Comparison of ENCODE assay signal across 24 cellular contexts in genomic region chr3:182094321-182094720, GRCh38.
"Had no signal": no experiment of that assay in that cellular context is flagged by ENCODE, and none has a peak within 500 bp of the region (broad histone marks: within the 10 kb centered on the region; RNA-seq: fewer than 3 reads in every experiment).

No MANE protein-coding gene starts in this region.

- FAIRE-seq: pancreas had no signal

- H3K36me3 ChIP-seq: neutrophil, pancreas, prostate gland, spleen, stomach, thoracic aorta, thyroid gland, tibial nerve, upper lobe of right lung, vagina had no signal

- H3K4me1 ChIP-seq: pancreas, prostate gland, spleen, thyroid gland, upper lobe of right lung, vagina had no signal

- H3K4me2 ChIP-seq: smooth muscle cell had no signal

- H3K4me3 ChIP-seq: pancreas, prostate gland, skin epidermis, smooth muscle cell, spleen, stomach, thoracic aorta, thyroid gland, tibial nerve, upper lobe of right lung, vagina had no signal

- DNase-seq: naive thymus-derived CD4-positive, alpha-beta T cell; nephron progenitor cell; nucleus accumbens; pancreas; right cardiac atrium; spleen; stimulated activated CD4-positive, alpha-beta T cell treated with anti-CD3 and anti-CD28 coated beads, Interleukin-12 subunit alpha, Interleukin-12 subunit beta, amount 100 ng/mL, for 4 hours; stimulated activated CD4-positive, alpha-beta T cell treated with anti-CD3 and anti-CD28 coated beads, Interleukin-1b, Interleukin-23, amount 100 ng/mL, for 48 hours; stimulated activated CD4-positive, alpha-beta T cell treated with anti-CD3 and anti-CD28 coated beads, Interleukin-4, amount 100 ng/mL, for 24 hours; stimulated activated naive B cell treated with anti-CD40 and anti-IgM and Interleukin-4, amounts not matched to agents 10 μg/mL and 1 μg/mL and 100 μg/mL, for 72 hours; stimulated activated naive CD4-positive, alpha-beta T cell treated with Interleukin-2 at 50 U/mL for 16 hours; stomach; thyroid gland; upper lobe of right lung had no signal

- H3K9me3 ChIP-seq: neutrophil, pancreas, prostate gland, thoracic aorta, thyroid gland, upper lobe of right lung, vagina had no signal

- ATAC-seq: naive thymus-derived CD4-positive, alpha-beta T cell; natural killer cell treated with Interleukin-12 subunit alpha and Interleukin-12 subunit beta and Interleukin-15 and Interleukin-18, amount 100 ng/mL, for 72 hours; pancreas; right cardiac atrium; sciatic nerve; stimulated activated effector memory CD8-positive, alpha-beta T cell treated with anti-CD3 and anti-CD28 coated beads, Interleukin-12 subunit alpha, Interleukin-12 subunit beta, amount 100 ng/mL, for 72 hours; stimulated activated naive B cell treated with anti-CD40 and anti-IgM and Interleukin-4, amounts not matched to agents 10 μg/mL and 1 μg/mL and 100 μg/mL, for 72 hours; upper lobe of right lung had no signal

- H3K27ac ChIP-seq: neutrophil, pancreas, prostate gland, skin epidermis, spleen, stomach, thoracic aorta, thyroid gland, tibial nerve, upper lobe of right lung, vagina had no signal

- H3K27me3 ChIP-seq: neutrophil, pancreas, spleen, stomach, thyroid gland, tibial nerve, upper lobe of right lung, vagina had no signal
